Comparison of ENCODE assay signal across 1 cellular context in genomic region chr2:58606799-58607198, GRCh38.
TF ChIP-seq lines count a peak whose summit lies in the region.

No MANE protein-coding gene starts in this region.

TF ChIP-seq in GM23338, 12 proteins besides CTCF, POLR2A, EP300 and RAD21 (continued from another document):
- no peak for TF ChIP-seq ZNF462 (CRISPR knock-in tag; IDR thresholded peaks at IDR 0.05)
- TF ChIP-seq ETS1 (IDR thresholded peaks at IDR 0.05), result no peak
